8 cellular contexts compared by ENCODE assay signal in genomic region chr12:122965851-122966742, GRCh38. TPM values are rescaled to one million over a fixed set of nuclear protein-coding genes. Genes with fewer than 3 reads are reported as not detected.
DNase-seq lines count a peak whose midpoint lies in the region; ATAC-seq and TF ChIP-seq lines count a peak whose summit lies in the region.

ABCB9 (minus strand) TSS chr12:122966463; CDS start chr12:122960235, 6,228 bp downstream.

- WGBS in liver: 11% methylated on average over 55 of the region's 55 CpGs

- peaks cover 3 to 10% (median 8%) of the 10 kb centered on the region in 4 donors for H3K4me1 ChIP-seq in liver (ENCODE audit: control insufficient read depth in 4 of 4, insufficient read depth in 4 of 4, low read length in 3 of 4)

- TF ChIP-seq RAD21 in liver (IDR thresholded peaks at IDR 0.05): no peak

- H3K36me3 ChIP-seq in liver (ENCODE audit: control insufficient read depth in 4 of 4, insufficient read depth in 3 of 4, low read depth in 1 of 4, low read length in 3 of 4): no peaks in the 10 kb centered on the region

- H3K27me3 ChIP-seq in dorsolateral prefrontal cortex: no peaks in the 10 kb centered on the region
- no peaks in the 10 kb centered on the region for H3K27me3 ChIP-seq in liver (ENCODE audit: control insufficient read depth in 4 of 4, insufficient read depth in 4 of 4, low read length in 3 of 4)

- peak; percentile 81 for ATAC-seq in HG03342 (IDR thresholded peaks at IDR 0.05; ENCODE audit: unreplicated experiment)

- intact Hi-C loops in dorsolateral prefrontal cortex (cut with DNase I): loop anchor here in 1 of 2 donors (10.0 kb wide), 1 partner anchor 639 kb away; the partner anchor contains the start of gene DDX55

- H3K27ac ChIP-seq in dorsolateral prefrontal cortex (peak within 1 kb of the TSS; percentile 7 to 95 (median 83)), liver (ENCODE audit: low read depth in 1 of 2, low read length in 2 of 2) (no peak within 1 kb of the TSS)

- peak in 3 of 56 donors; percentile 8 to 18 (median 15) for TF ChIP-seq CTCF in dorsolateral prefrontal cortex (IDR thresholded peaks at IDR 0.05 in 54 of 56, conservative IDR thresholded peaks at IDR 0.05 in 2 of 56; ENCODE audit: low read depth in 1 of 56, partially characterized antibody in 56 of 56)
- no peak for TF ChIP-seq CTCF in liver (IDR thresholded peaks at IDR 0.05; ENCODE audit: low read depth, low read length, missing input control)

- DNase-seq in NCI-H524 (lab: John Stamatoyannopoulos, UW) (peak; percentile 80 to 83), NCI-H524 treated with DMSO at 0.1 percent for 48 hours (lab: John Stamatoyannopoulos, UW) (no peak), NCI-H69 (lab: John Stamatoyannopoulos, UW) (peak; percentile 98), dorsolateral prefrontal cortex (peak; percentile 80 to 96 (median 92))
- peak; percentile 96 to 98 for DNase-seq in activated CD4-positive, alpha-beta T cell treated with anti-CD3 and anti-CD28 coated beads, Interleukin-2, amount 50 U/mL, for 48 hours
- DNase-seq in stimulated activated CD4-positive, alpha-beta T cell treated with anti-CD3 and anti-CD28 coated beads, Interleukin-4, amount 100 ng/mL, for 1 hour: peak; percentile 95

- H3K9me3 ChIP-seq in liver (ENCODE audit: control insufficient read depth in 4 of 4, low read length in 3 of 4): no peaks in the 10 kb centered on the region

- H3K4me3 ChIP-seq in dorsolateral prefrontal cortex: peak within 1 kb of the TSS; percentile 62 to 98 (median 86)
- H3K4me3 ChIP-seq in liver (ENCODE audit: low read depth in 1 of 3, low read length in 3 of 3): peak within 1 kb of the TSS in 2 of 3 donors; percentile 24 to 40

- no peak within 1 kb of the TSS for H3K9ac ChIP-seq in liver (ENCODE audit: low read depth in 1 of 2, low read length in 2 of 2)

TF ChIP-seq in liver, 16 proteins besides CTCF, POLR2A, EP300 and RAD21:
- TF ChIP-seq ATF3 (IDR thresholded peaks at IDR 0.05) (no peak), SP1 (IDR thresholded peaks at IDR 0.05) (peak; percentile 42)

RNA-seq across cellular contexts. Expression of gene ABCB9, which starts in this region (rescaled TPM):
- total RNA-seq in dorsolateral prefrontal cortex (10 to 100 TPM; 26.8 to 86.6 (median 52.6) TPM), liver (1 to 10 TPM; 1.7 to 3.3 TPM)
- under 1 TPM; 0.29 to 0.90 TPM for polyA plus RNA-seq in liver

Comparison
In these comparisons a context has a peak if more than half of its experiments do, and no peak if none do; other contexts are left out.
1. RNA of gene ABCB9 (total RNA-seq): 26.8 to 86.6 TPM in dorsolateral prefrontal cortex; 1.7 to 3.3 TPM in liver; every median in the first group is over 4 times any median in the second.
2. H3K27ac ChIP-seq: peak in dorsolateral prefrontal cortex (59 of 59); none in liver (0 of 2).